Comparison of ENCODE assay signal across 28 cellular contexts in the genomic region with DNA sequence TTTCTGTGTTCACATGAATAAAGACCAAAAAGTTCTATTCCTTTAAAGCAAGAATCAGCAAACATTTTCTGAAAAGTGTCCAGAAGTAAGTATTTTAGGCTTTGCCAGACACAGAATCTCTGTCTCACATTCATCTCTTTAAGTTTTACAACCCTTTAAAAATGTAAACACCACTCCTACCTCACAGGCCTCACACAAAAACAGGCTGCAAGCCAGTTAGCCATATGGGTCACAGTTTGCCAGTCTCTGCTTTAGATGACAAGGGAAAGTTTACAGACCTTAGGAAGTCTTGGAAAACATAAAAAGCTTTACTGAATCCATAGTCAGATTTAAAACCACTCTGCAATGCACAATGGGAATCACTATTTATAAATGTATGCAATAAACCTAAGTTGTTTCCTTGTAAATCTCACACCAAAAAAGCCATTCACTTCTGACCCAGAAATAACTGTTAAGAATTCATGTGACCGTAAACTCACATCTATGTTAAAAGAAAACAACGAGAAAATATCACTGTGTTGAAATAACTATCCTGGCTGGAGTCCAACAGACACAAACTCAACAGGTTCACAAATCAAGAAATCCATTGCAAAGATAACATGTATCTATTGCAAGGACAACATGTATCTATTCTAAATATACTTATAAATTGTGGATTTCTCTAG.
A peak's percentile ranks its signal among the peaks of the same experiment; 100 is the strongest.
DNase-seq lines count a peak whose midpoint lies in the region; ATAC-seq, FAIRE-seq and TF ChIP-seq lines count a peak whose summit lies in the region.
"Had no signal": no experiment of that assay in that cellular context is flagged by ENCODE, and none has a peak within 500 bp of the region (broad histone marks: within the 10 kb centered on the region; RNA-seq: fewer than 3 reads in every experiment).

No MANE protein-coding gene starts in this region.

- H3K4me1 ChIP-seq in PC-3 (ENCODE audit: insufficient read depth, low read length) = peaks cover 3% of the 10 kb centered on the region; the same call in 1 of the 2 replicates
- H3K4me1 ChIP-seq: BLaER1 treated with 17β-estradiol and CSF1 and Interleukin-3, amounts not matched to agents 10 nM and 100 nM had no signal

- intact Hi-C loops in PC-3 (cut with micrococcal nuclease) (no loop called here), posterior vena cava (cut with DNase I) (no loop called here)
- intact Hi-C loops in activated CD4-positive, alpha-beta T cell treated with anti-CD3 and anti-CD28 coated beads for 36 hours (cut with DNase I, micrococcal nuclease) = no loop called here

- H3K27me3 ChIP-seq in PC-3 (ENCODE audit: low read length) = no peaks in the 10 kb centered on the region
- H3K27me3 ChIP-seq: BLaER1 treated with 17β-estradiol and CSF1 and Interleukin-3, amounts not matched to agents 10 nM and 100 nM; pancreas; sigmoid colon had no signal

- CTCF ChIA-PET in PC-3 (lab: Charles Lee) = no interaction called here
- CTCF ChIA-PET in activated CD4-positive, alpha-beta T cell treated with anti-CD3 and anti-CD28 coated beads for 36 hours (lab: Charles Lee) = no interaction called here

- peak; percentile 68 for ATAC-seq in PC-3
- ATAC-seq in activated CD4-positive, alpha-beta T cell treated with anti-CD3 and anti-CD28 coated beads for 36 hours = no peak
- ATAC-seq: activated CD8-positive, alpha-beta T cell treated with anti-CD3 and anti-CD28 coated beads for 36 hours; SK-N-SH treated with all-trans-retinoic acid at 6 μM for 48 hours; stimulated activated effector memory CD8-positive, alpha-beta T cell treated with anti-CD3 and anti-CD28 coated beads, Interleukin-12 subunit alpha, Interleukin-12 subunit beta, amount 100 ng/mL, for 72 hours had no signal

- H3K36me3 ChIP-seq in PC-3 (ENCODE audit: low read depth, low read length) = no peaks in the 10 kb centered on the region
- H3K36me3 ChIP-seq: pancreas, sigmoid colon had no signal

- no peaks in the 10 kb centered on the region for H3F3A ChIP-seq in PC-3 (ENCODE audit: low read length, unreplicated experiment)

- H3K27ac ChIP-seq in PC-3 (ENCODE audit: low read length) = no peak overlapping the region
- H3K27ac ChIP-seq: BLaER1 treated with 17β-estradiol and CSF1 and Interleukin-3, amounts not matched to agents 10 nM and 100 nM; pancreas; sigmoid colon had no signal

- FAIRE-seq in endometrium (lab: Jason Lieb, UNC) = peak; percentile 98
- FAIRE-seq: GM18507, H54, keratinocyte, pancreas had no signal

- H3K27ac Mint-ChIP-seq in nephron = peak overlapping the region; percentile 81 to 89 (median 88)
- H3K27ac Mint-ChIP-seq in activated CD4-positive, alpha-beta T cell treated with anti-CD3 and anti-CD28 coated beads for 36 hours = no peak overlapping the region
- H3K27ac Mint-ChIP-seq: activated CD8-positive, alpha-beta T cell treated with anti-CD3 and anti-CD28 coated beads for 36 hours; stimulated activated effector memory CD8-positive, alpha-beta T cell treated with anti-CD3 and anti-CD28 coated beads, Interleukin-12 subunit alpha, Interleukin-12 subunit beta, amount 100 ng/mL, for 72 hours; T-helper 2 cell treated with Interferon-gamma antibody and Interleukin-4, amounts not matched to agents 5 μg/mL and 100 μg/mL, for 36 hours had no signal

- H3K27me3 Mint-ChIP-seq in nephron (ENCODE audit: low read depth) = peaks cover under 1% of the 10 kb centered on the region
- H3K27me3 Mint-ChIP-seq in activated CD4-positive, alpha-beta T cell treated with anti-CD3 and anti-CD28 coated beads for 36 hours = no peaks in the 10 kb centered on the region
- H3K27me3 Mint-ChIP-seq: activated CD8-positive, alpha-beta T cell treated with anti-CD3 and anti-CD28 coated beads for 36 hours; naive B cell had no signal

- H3K4me3 ChIP-seq in PC-3 (ENCODE audit: low read length) = no peak overlapping the region
- H3K4me3 ChIP-seq: BLaER1 treated with 17β-estradiol and CSF1 and Interleukin-3, amounts not matched to agents 10 nM and 100 nM; pancreas; sigmoid colon had no signal

- H3K36me3 Mint-ChIP-seq in nephron (ENCODE audit: low read depth) = peaks cover 5% of the 10 kb centered on the region
- peaks cover 5% of the 10 kb centered on the region for H3K36me3 Mint-ChIP-seq in activated CD4-positive, alpha-beta T cell treated with anti-CD3 and anti-CD28 coated beads for 36 hours (ENCODE audit: low read depth)
- H3K36me3 Mint-ChIP-seq: stimulated activated effector memory CD8-positive, alpha-beta T cell treated with anti-CD3 and anti-CD28 coated beads, Interleukin-12 subunit alpha, Interleukin-12 subunit beta, amount 100 ng/mL, for 72 hours had no signal

- H3K4me1 Mint-ChIP-seq in nephron = peaks cover 22% of the 10 kb centered on the region
- no peaks in the 10 kb centered on the region for H3K4me1 Mint-ChIP-seq in activated CD4-positive, alpha-beta T cell treated with anti-CD3 and anti-CD28 coated beads for 36 hours
- H3K4me1 Mint-ChIP-seq: naive B cell; stimulated activated effector memory CD8-positive, alpha-beta T cell treated with anti-CD3 and anti-CD28 coated beads, Interleukin-12 subunit alpha, Interleukin-12 subunit beta, amount 100 ng/mL, for 72 hours had no signal

- no peaks in the 10 kb centered on the region for H3K9me2 ChIP-seq in PC-3 (replicated peaks; ENCODE audit: low read length)

- no peak overlapping the region for H2AFZ ChIP-seq in PC-3 (ENCODE audit: low read length)

- POLR2A ChIA-PET in PC-3 (lab: Charles Lee; ENCODE audit: unreplicated experiment) = no interaction called here
- POLR2A ChIA-PET in activated CD4-positive, alpha-beta T cell treated with anti-CD3 and anti-CD28 coated beads for 36 hours (lab: Charles Lee) = no interaction called here

- H4K20me1 ChIP-seq in PC-3 (ENCODE audit: low read length) = no peaks in the 10 kb centered on the region
- H4K20me1 ChIP-seq: BLaER1 treated with 17β-estradiol and CSF1 and Interleukin-3, amounts not matched to agents 10 nM and 100 nM had no signal

- no peak overlapping the region for H3K4me2 ChIP-seq in PC-3 (ENCODE audit: low read length)
- H3K4me2 ChIP-seq: BLaER1 treated with 17β-estradiol and CSF1 and Interleukin-3, amounts not matched to agents 10 nM and 100 nM had no signal

- H3K4me3 Mint-ChIP-seq in nephron = peak overlapping the region in 1 of 3 experiments; percentile 4
- no peak overlapping the region for H3K4me3 Mint-ChIP-seq in activated CD4-positive, alpha-beta T cell treated with anti-CD3 and anti-CD28 coated beads for 36 hours
- H3K4me3 Mint-ChIP-seq: activated CD8-positive, alpha-beta T cell treated with anti-CD3 and anti-CD28 coated beads for 36 hours; naive B cell; stimulated activated effector memory CD8-positive, alpha-beta T cell treated with anti-CD3 and anti-CD28 coated beads, Interleukin-12 subunit alpha, Interleukin-12 subunit beta, amount 100 ng/mL, for 72 hours; T-helper 2 cell treated with Interferon-gamma antibody and Interleukin-4, amounts not matched to agents 5 μg/mL and 100 μg/mL, for 36 hours had no signal

- no peaks in the 10 kb centered on the region for H3K9me3 ChIP-seq in PC-3 (ENCODE audit: low read length)
- H3K9me3 ChIP-seq: pancreas, sigmoid colon had no signal

- BruUV-seq in PC-3 (replicated peaks; lab: Mats Ljungman, UMichigan) = no TSS peak

- peak; percentile 40 for DNase-seq in EH (ENCODE audit: low read depth)
- DNase-seq in PC-3 = no peak
- no peak for DNase-seq in activated CD4-positive, alpha-beta T cell treated with anti-CD3 and anti-CD28 coated beads for 36 hours
- DNase-seq in stimulated activated CD4-positive, alpha-beta T cell treated with anti-CD3 and anti-CD28 coated beads, Interleukin-2, amount 100 ng/mL, for 24 hours = no peak
- no peak for DNase-seq in posterior vena cava (ENCODE audit: low spot score)
- DNase-seq in COLO668 (lab: John Stamatoyannopoulos, UW; ENCODE audit: unreplicated experiment) = no peak
- DNase-seq: ACHN; activated CD8-positive, alpha-beta T cell treated with anti-CD3 and anti-CD28 coated beads for 36 hours; activated gamma-delta T cell treated with Interleukin-2 at 50 U/mL for 16 hours; activated T-cell treated with anti-CD3 and anti-CD28 coated beads for 4 hours; Calu3; dermis blood vessel endothelial cell; hypothalamus; MM.1S; naive B cell; NCI-H1417 treated with DMSO at 0.1 percent for 48 hours; NCI-H524; pancreas; sigmoid colon had no signal

- no peak overlapping the region for H3K9ac ChIP-seq in PC-3 (ENCODE audit: low read length)
- H3K9ac ChIP-seq: BLaER1 treated with 17β-estradiol and CSF1 and Interleukin-3, amounts not matched to agents 10 nM and 100 nM had no signal

- H3K79me2 ChIP-seq in PC-3 (ENCODE audit: low read length) = no peaks in the 10 kb centered on the region

- no peak for TF ChIP-seq CTCF in PC-3 (conservative IDR thresholded peaks at IDR 0.05; ENCODE audit: low read depth, low read length)
- no peak for TF ChIP-seq CTCF in nephron (IDR thresholded peaks at IDR 0.05; ENCODE audit: unreplicated experiment in 3 of 3)

- H3K9me3 Mint-ChIP-seq in nephron = peaks cover under 1% of the 10 kb centered on the region
- peaks cover 2% of the 10 kb centered on the region for H3K9me3 Mint-ChIP-seq in activated CD4-positive, alpha-beta T cell treated with anti-CD3 and anti-CD28 coated beads for 36 hours (ENCODE audit: low read depth)
- H3K9me3 Mint-ChIP-seq: activated CD8-positive, alpha-beta T cell treated with anti-CD3 and anti-CD28 coated beads for 36 hours had no signal
